Comparison of ENCODE assay signal across 14 cellular contexts in genomic region chr10:114477285-114477684, GRCh38.
A peak's percentile ranks its signal among the peaks of the same experiment; 100 is the strongest.
DNase-seq lines count a peak whose midpoint lies in the region; ATAC-seq and TF ChIP-seq lines count a peak whose summit lies in the region.
"Had no signal": no experiment of that assay in that cellular context is flagged by ENCODE, and none has a peak within 500 bp of the region (broad histone marks: within the 10 kb centered on the region; RNA-seq: fewer than 3 reads in every experiment).

No MANE protein-coding gene starts in this region.

- TF ChIP-seq EP300 in sigmoid colon (IDR thresholded peaks at IDR 0.05) = peak in 2 of 4 donors; percentile 34 to 55

- intact Hi-C loops in sigmoid colon (cut with DNase I) (loop anchor here (10.0 kb wide), 1 partner anchor 648 kb away; no protein-coding TSS in a partner anchor), adrenal gland (cut with DNase I) (loop anchor here (10.0 kb wide), 3 partner anchors 218 to 308 kb away; no protein-coding TSS in a partner anchor)

- DNase-seq in AG10803 (ENCODE audit: low read depth) (peak; percentile 22), RKO (ENCODE audit: low spot score) (peak; percentile 3), foreskin fibroblast (peak; percentile 21 to 63), sigmoid colon (peak; percentile 91), NCI-H2171 treated with DMSO at 0.1 percent for 48 hours (lab: John Stamatoyannopoulos, UW) (no peak), adrenal gland (no peak)
- DNase-seq: activated effector memory CD4-positive, alpha-beta T cell treated with Interleukin-2 at 50 U/mL for 16 hours; AML-193; DMS79; mammary epithelial cell; NCI-H446 treated with DMSO at 0.1 percent for 48 hours; upper lobe of left lung had no signal

- ATAC-seq in activated CD4-positive, CD25-positive, alpha-beta regulatory T cell treated with anti-CD3 and anti-CD28 coated beads, Interleukin-2, amount 50 U/mL, for 24 hours = no peak
- no peak for ATAC-seq in HG03521 (IDR thresholded peaks at IDR 0.05; ENCODE audit: unreplicated experiment)

- 91 to 95% methylated on average over 7 of the region's 7 CpGs for WGBS in sigmoid colon, 2 donors
- WGBS in adrenal gland, 4 donors = 88 to 95% (median 92%) methylated on average over 7 of the region's 7 CpGs

- peaks cover 0 to 7% (median 3%) of the 10 kb centered on the region in 4 donors for H3K4me1 ChIP-seq in sigmoid colon
- peaks cover 13 to 33% of the 10 kb centered on the region in 2 donors for H3K4me1 ChIP-seq in adrenal gland (replicated peaks in 1 of 2)

- H3K36me3 ChIP-seq in sigmoid colon (no peaks in the 10 kb centered on the region), adrenal gland (replicated peaks in 1 of 2) (peaks cover 0 to 4% of the 10 kb centered on the region in 2 donors)
- H3K36me3 ChIP-seq: upper lobe of left lung had no signal

- no peak overlapping the region for H3K4me3 ChIP-seq in AG10803 (ENCODE audit: low read length)
- no peak overlapping the region for H3K4me3 ChIP-seq in foreskin fibroblast (ENCODE audit: low read depth in 1 of 2, low read length in 2 of 2)
- H3K4me3 ChIP-seq in sigmoid colon = no peak overlapping the region
- no peak overlapping the region for H3K4me3 ChIP-seq in adrenal gland
- H3K4me3 ChIP-seq: upper lobe of left lung had no signal

- H3K9me3 ChIP-seq in sigmoid colon (no peaks in the 10 kb centered on the region), adrenal gland (replicated peaks in 1 of 3) (no peaks in the 10 kb centered on the region)
- H3K9me3 ChIP-seq: upper lobe of left lung had no signal

- H3K27ac ChIP-seq in sigmoid colon (peak overlapping the region; percentile 39 to 74 (median 56)), adrenal gland (peak overlapping the region in 1 of 5 donors; percentile 4)
- H3K27ac ChIP-seq: upper lobe of left lung had no signal

- TF ChIP-seq CTCF in AG10803 (conservative IDR thresholded peaks at IDR 0.05; ENCODE audit: low read length) (no peak), foreskin fibroblast (IDR thresholded peaks at IDR 0.05; ENCODE audit: low read depth, low read length) (no peak), sigmoid colon (IDR thresholded peaks at IDR 0.05) (no peak), adrenal gland (IDR thresholded peaks at IDR 0.05) (no peak)

- TF ChIP-seq POLR2A in sigmoid colon (IDR thresholded peaks at IDR 0.05) (no peak), adrenal gland (IDR thresholded peaks at IDR 0.05) (no peak)

- H3K27me3 ChIP-seq in sigmoid colon = no peaks in the 10 kb centered on the region
- no peaks in the 10 kb centered on the region for H3K27me3 ChIP-seq in adrenal gland
- H3K27me3 ChIP-seq: upper lobe of left lung had no signal

Comparison
In these comparisons a context has a peak if more than half of its experiments do, and no peak if none do; other contexts are left out.
1. DNase-seq: peak in AG10803 (single experiment), RKO (single experiment), foreskin fibroblast (2 of 2) and sigmoid colon (single experiment); none in NCI-H2171 treated with DMSO at 0.1 percent for 48 hours (single experiment) and adrenal gland (0 of 7).